ENCODE assay signal across 1 cellular context in the genomic region with DNA sequence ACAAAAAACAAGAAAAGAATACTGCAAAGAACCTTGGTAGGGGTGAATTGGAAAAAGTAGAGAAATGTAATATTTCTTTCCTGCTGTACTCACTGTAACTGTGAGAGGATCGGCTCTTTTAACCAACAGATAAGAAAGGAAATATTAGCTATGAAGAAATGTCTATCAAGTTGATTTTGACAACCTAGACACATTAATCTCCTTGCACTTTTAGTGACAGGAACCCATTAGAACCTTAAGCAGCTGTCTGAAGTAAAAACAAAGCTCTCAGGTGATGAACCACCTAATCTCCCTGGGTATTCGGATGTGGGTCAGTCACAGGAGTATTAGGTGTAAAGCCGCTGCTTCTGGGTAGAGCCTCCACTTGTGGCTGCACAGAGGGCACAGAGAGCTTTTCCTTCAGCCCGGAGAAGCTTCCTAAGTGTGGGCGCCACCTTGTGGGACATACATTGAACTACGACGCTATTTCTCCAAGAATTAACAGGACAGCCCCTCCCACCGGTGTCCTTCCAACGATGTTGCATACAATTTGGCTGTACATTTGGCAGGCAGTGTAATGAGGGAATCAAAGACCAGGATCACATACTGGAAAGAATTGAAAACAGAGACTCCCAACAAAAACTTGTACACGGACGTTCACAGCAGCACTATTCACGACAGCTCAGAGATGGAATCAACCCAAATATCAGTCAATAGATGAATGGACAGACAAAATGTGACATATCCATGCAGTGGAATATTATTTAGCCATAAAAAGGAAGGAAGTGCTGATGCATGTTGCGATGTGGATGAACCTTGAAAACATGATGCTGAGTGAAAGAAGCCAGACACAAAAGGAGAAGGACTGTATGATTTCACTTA.
TF ChIP-seq lines count a peak whose summit lies in the region.

No MANE protein-coding gene starts in this region.

TF ChIP-seq in SK-N-SH, 30 proteins besides CTCF, POLR2A, EP300 and RAD21:
- TF ChIP-seq, protein P1, sequence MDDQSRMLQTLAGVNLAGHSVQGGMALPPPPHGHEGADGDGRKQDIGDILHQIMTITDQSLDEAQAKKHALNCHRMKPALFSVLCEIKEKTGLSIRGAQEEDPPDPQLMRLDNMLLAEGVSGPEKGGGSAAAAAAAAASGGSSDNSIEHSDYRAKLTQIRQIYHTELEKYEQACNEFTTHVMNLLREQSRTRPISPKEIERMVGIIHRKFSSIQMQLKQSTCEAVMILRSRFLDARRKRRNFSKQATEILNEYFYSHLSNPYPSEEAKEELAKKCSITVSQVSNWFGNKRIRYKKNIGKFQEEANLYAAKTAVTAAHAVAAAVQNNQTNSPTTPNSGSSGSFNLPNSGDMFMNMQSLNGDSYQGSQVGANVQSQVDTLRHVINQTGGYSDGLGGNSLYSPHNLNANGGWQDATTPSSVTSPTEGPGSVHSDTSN (IDR thresholded peaks at IDR 0.05): no peak
- TF ChIP-seq EZH2phosphoT487 (IDR thresholded peaks at IDR 0.05; ENCODE audit: borderline replicate concordance, low read depth) (no peak), GATA2 (CRISPR knock-in tag; IDR thresholded peaks at IDR 0.05) (no peak), TAF1 (IDR thresholded peaks at IDR 0.05; ENCODE audit: borderline replicate concordance, low read depth, low read length) (no peak), CHD2 (IDR thresholded peaks at IDR 0.05; ENCODE audit: low read length, partially characterized antibody) (no peak), FOXM1 (IDR thresholded peaks at IDR 0.05; ENCODE audit: low read depth) (no peak), SMC3 (IDR thresholded peaks at IDR 0.05; ENCODE audit: low read depth, low read length) (peak; percentile 88), MXI1 (IDR thresholded peaks at IDR 0.05; ENCODE audit: low read depth, low read length) (no peak), TEAD4 (IDR thresholded peaks at IDR 0.05; ENCODE audit: borderline replicate concordance, insufficient read depth) (no peak)
